11 cellular contexts compared by ENCODE assay signal in the genomic region with DNA sequence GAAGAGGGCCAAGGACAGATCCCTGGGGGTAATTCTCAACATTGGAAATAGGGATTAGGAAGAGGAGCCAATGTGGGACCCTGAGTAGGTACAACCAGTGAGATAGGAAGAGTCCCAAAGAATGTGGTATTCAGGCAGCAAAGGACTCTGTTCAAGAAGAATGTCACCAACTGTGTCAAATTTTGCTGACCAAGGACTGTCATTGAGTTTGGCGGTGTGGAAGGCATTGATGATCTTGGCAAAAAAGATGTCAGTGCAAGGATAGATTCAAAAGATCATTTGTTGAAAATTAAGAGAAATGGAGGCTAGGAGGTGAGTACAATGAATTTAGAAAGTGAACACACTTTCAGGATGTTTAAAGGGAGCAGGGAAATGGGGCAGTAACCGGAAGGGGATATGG.
"Had no signal": no experiment of that assay in that cellular context is flagged by ENCODE, and none has a peak within 500 bp of the region (broad histone marks: within the 10 kb centered on the region; RNA-seq: fewer than 3 reads in every experiment).

No MANE protein-coding gene starts in this region.

- H3K9ac ChIP-seq: KMS-11 had no signal

- H3K27ac Mint-ChIP-seq: GM23338, HFFc6 had no signal

- H3K9me3 Mint-ChIP-seq: GM23338, HFFc6 had no signal

- H3K4me3 Mint-ChIP-seq: GM23338, HFFc6 had no signal

- H3K9me3 ChIP-seq: HAP-1 had no signal

- H3K4me1 Mint-ChIP-seq: GM23338 had no signal

- H2AFZ ChIP-seq: GM23338 had no signal

- ATAC-seq: GM23338, HCT116 had no signal

- FAIRE-seq: H1 had no signal

- H3K4me2 ChIP-seq: GM23338, KMS-11 had no signal

- H3K4me1 ChIP-seq: HAP-1 had no signal

- DNase-seq: H7, HFFc6, IMR-90, Karpas-422, KBM-7 had no signal

- H3K4me3 ChIP-seq: GM23338, HAP-1 had no signal

- H3K27ac ChIP-seq: HL-60, KMS-11 had no signal

- H3K36me3 ChIP-seq: HAP-1 had no signal
